Comparison of ENCODE assay signal across 30 cellular contexts in the genomic region with DNA sequence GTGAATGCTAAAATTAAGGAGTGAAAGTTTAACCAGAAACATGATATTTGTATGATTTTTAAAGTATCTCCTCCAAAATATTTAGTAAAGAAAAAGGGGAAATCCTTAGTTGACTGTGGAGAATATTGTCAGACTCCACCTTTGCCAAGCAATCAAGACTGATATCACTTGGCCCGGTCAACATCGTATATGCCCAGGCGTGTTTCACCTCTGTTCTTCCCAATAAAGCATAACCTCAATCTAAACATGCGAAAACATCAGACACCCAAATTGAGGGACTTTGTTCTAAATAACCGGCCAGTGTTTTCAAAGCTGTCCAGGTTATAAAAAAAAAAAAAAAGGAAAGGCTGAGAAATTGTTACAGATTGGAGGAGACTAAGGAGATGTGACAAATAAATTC. TPM values are rescaled to one million over a fixed set of nuclear protein-coding genes. Genes with fewer than 3 reads are reported as not detected.
"Had no signal": no experiment of that assay in that cellular context is flagged by ENCODE, and none has a peak within 500 bp of the region (broad histone marks: within the 10 kb centered on the region; RNA-seq: fewer than 3 reads in every experiment).

No MANE protein-coding gene starts in this region.

- H3K4me3 Mint-ChIP-seq: immature natural killer cell; naive thymus-derived CD8-positive, alpha-beta T cell; stimulated activated memory B cell treated with anti-CD40 and anti-IgM and Interleukin-4, amounts not matched to agents 10 μg/mL and 1 μg/mL and 100 μg/mL, for 72 hours had no signal

- DNase-seq: dermis blood vessel endothelial cell; effector memory CD4-positive, alpha-beta T cell; erythroblast; esophagus squamous epithelium; foreskin melanocyte; hypothalamus; immature natural killer cell; islet precursor cell; mesenchymal stem cell; midbrain; naive thymus-derived CD8-positive, alpha-beta T cell; occipital lobe; ovary; posterior cingulate gyrus; psoas muscle; right cardiac atrium; sigmoid colon; spleen; stimulated activated CD4-positive, alpha-beta T cell treated with anti-CD3 and anti-CD28 coated beads, Interleukin-4, amount 100 ng/mL, for 4 hours; stimulated activated naive CD8-positive, alpha-beta T cell treated with anti-CD3 and anti-CD28 coated beads, Interleukin-15, Interleukin-2, amounts not matched to agents 100 U/mL and 50 U/mL, for 24 hours; substantia nigra; testis; tibial artery; upper lobe of left lung had no signal

- H3K27ac ChIP-seq: coronary artery, esophagus squamous epithelium, ovary, psoas muscle, sigmoid colon, spleen, testis, tibial artery, upper lobe of left lung had no signal

- H3K4me1 Mint-ChIP-seq: immature natural killer cell; stimulated activated memory B cell treated with anti-CD40 and anti-IgM and Interleukin-4, amounts not matched to agents 10 μg/mL and 1 μg/mL and 100 μg/mL, for 72 hours had no signal

- H3K27ac Mint-ChIP-seq: immature natural killer cell; stimulated activated memory B cell treated with anti-CD40 and anti-IgM and Interleukin-4, amounts not matched to agents 10 μg/mL and 1 μg/mL and 100 μg/mL, for 72 hours had no signal

- H3K27me3 Mint-ChIP-seq: stimulated activated memory B cell treated with anti-CD40 and anti-IgM and Interleukin-4, amounts not matched to agents 10 μg/mL and 1 μg/mL and 100 μg/mL, for 72 hours had no signal

- H3K27me3 ChIP-seq: esophagus squamous epithelium, ovary, sigmoid colon, spleen, testis, tibial artery, upper lobe of left lung had no signal

- ATAC-seq: left lobe of liver; naive thymus-derived CD8-positive, alpha-beta T cell; psoas muscle; right cardiac atrium; stimulated activated memory B cell treated with anti-CD40 and anti-IgM and Interleukin-4, amounts not matched to agents 10 μg/mL and 1 μg/mL and 100 μg/mL, for 72 hours; stimulated activated naive CD8-positive, alpha-beta T cell treated with anti-CD3 and anti-CD28 coated beads, Interleukin-15, Interleukin-2, amounts not matched to agents 100 U/mL and 50 U/mL, for 24 hours had no signal

- H3K36me3 Mint-ChIP-seq: immature natural killer cell; naive thymus-derived CD8-positive, alpha-beta T cell; stimulated activated memory B cell treated with anti-CD40 and anti-IgM and Interleukin-4, amounts not matched to agents 10 μg/mL and 1 μg/mL and 100 μg/mL, for 72 hours had no signal

- H3K4me3 ChIP-seq: coronary artery, esophagus squamous epithelium, lung, ovary, psoas muscle, sigmoid colon, spleen, testis, tibial artery, upper lobe of left lung had no signal

- H3K9me3 ChIP-seq: esophagus squamous epithelium, ovary, psoas muscle, sigmoid colon, spleen, testis, tibial artery, upper lobe of left lung had no signal

- H3K36me3 ChIP-seq: esophagus squamous epithelium, ovary, sigmoid colon, spleen, tibial artery, upper lobe of left lung had no signal

- FAIRE-seq: endothelial cell of umbilical vein, urothelium cell line had no signal

RNA-seq across cellular contexts. Expression of a gene that starts 54.6 kb away (rescaled TPM):
- total RNA-seq: naive thymus-derived CD8-positive, alpha-beta T cell had no signal
- polyA plus RNA-seq: immature natural killer cell; naive thymus-derived CD8-positive, alpha-beta T cell had no signal
